1 cellular context compared by ENCODE assay signal in the genomic region with DNA sequence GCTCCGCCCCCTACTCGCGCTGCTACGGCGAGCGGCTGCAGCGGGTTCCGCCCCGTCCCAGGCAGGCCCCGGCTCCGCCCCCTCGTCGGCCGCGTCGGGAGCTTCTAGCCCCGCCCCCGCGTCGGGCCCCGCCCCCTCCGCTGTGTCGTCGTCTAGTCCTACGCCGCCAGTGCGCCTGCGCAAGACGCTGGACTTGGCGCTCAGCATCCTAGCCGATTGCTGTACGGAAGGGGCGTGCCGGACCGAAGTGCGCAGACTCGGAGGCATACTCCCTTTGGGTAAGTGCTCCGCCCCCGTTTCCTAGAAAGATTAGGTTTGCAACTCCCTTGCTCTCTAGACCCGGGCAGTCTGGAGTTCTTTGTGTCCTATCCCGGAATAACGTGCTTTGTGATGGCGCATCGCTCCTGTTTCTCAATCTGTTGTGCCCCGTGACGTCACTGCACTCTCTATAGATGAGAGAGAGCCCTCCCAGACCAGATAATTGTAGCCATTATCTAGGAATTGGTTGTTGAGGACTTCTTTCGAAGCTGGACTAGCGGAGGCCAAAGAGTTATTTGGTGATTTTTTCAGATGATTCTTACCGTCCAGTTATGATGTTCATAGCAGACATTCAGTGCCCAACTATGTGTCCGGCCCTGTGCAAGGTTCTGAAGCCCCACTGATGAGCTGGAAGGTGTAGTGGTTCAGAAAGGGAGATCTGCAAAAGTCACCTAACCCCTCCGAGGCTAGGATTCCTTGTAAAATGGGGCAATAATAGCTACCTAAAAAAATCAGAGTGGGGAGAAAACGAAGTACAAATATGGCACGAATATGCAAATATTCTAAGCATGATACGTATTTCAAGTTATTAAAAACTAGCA.
TF ChIP-seq lines count a peak whose summit lies in the region.

No MANE protein-coding gene starts in this region.

TF ChIP-seq in GM23338, 12 proteins besides CTCF, POLR2A, EP300 and RAD21:
- TF ChIP-seq NANOG (IDR thresholded peaks at IDR 0.05; ENCODE audit: borderline replicate concordance) (no peak), CREB1 (CRISPR knock-in tag; IDR thresholded peaks at IDR 0.05; ENCODE audit: low read depth) (peak; percentile 90)
